27 cellular contexts compared by ENCODE assay signal in the genomic region with DNA sequence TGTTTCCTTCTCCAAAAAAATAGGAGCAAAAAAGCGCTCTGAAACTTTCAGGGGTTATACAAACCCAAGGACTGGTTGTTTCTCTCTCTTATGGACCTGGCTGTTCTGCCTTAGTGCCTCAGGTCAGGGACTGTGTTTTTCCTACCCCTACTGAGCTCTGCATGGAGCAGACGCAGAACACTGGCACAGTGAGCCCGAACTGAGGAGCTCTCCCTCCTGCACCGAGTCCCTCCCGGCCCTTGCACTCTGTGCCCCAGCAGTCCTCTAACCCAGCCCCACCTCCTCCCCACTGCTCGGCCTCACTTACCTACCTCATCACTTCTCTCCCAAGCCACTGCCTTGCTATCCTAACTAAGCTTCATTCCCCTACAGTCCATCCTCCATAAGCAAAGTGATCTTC. TPM values are rescaled to one million over a fixed set of nuclear protein-coding genes. Genes with fewer than 3 reads are reported as not detected.
"Had no signal": no experiment of that assay in that cellular context is flagged by ENCODE, and none has a peak within 500 bp of the region (broad histone marks: within the 10 kb centered on the region; RNA-seq: fewer than 3 reads in every experiment).

No MANE protein-coding gene starts in this region.

- H2AFZ ChIP-seq: neural progenitor cell had no signal

- H3K27ac Mint-ChIP-seq: activated CD4-positive, alpha-beta memory T cell treated with anti-CD3 and anti-CD28 coated beads, Interleukin-2, amount 10 ng/mL, durations not matched to agents 7 days and 5 days; activated CD4-positive, alpha-beta T cell treated with anti-CD3 and anti-CD28 coated beads, Interleukin-2, amount 10 ng/mL, durations not matched to agents 24 days and 14 days; activated T-helper 1 cell treated with anti-CD3 and anti-CD28 coated beads, Interleukin-12 subunit alpha, Interleukin-12 subunit beta, Interleukin-2, Interleukin-4 antibody, amounts not matched to agents 30 ng/mL and 10 ng/mL and 1 ng/mL, durations not matched to agents 14 hours and 24 hours and 36 hours; memory B cell; neural progenitor cell; progenitor cell of endocrine pancreas had no signal

- ATAC-seq: activated CD4-positive, CD25-positive, alpha-beta regulatory T cell treated with anti-CD3 and anti-CD28 coated beads, Interleukin-2, amount 50 U/mL, for 24 hours; gastroesophageal sphincter; heart left ventricle; mucosa of descending colon; naive thymus-derived CD8-positive, alpha-beta T cell; stimulated activated naive CD8-positive, alpha-beta T cell treated with anti-CD3 and anti-CD28 coated beads, Interleukin-15, Interleukin-2, amounts not matched to agents 100 U/mL and 50 U/mL, for 24 hours; upper lobe of right lung had no signal

- H3K4me2 ChIP-seq: neural progenitor cell had no signal

- H3K36me3 Mint-ChIP-seq: activated naive CD4-positive, alpha-beta T cell treated with anti-CD3 and anti-CD28 coated beads, Interleukin-2, amount 50 U/mL, for 24 hours; memory B cell; naive thymus-derived CD8-positive, alpha-beta T cell; neural progenitor cell had no signal

- H3K4me1 Mint-ChIP-seq: memory B cell had no signal

- H3K4me3 Mint-ChIP-seq: activated CD4-positive, alpha-beta memory T cell treated with anti-CD3 and anti-CD28 coated beads, Interleukin-2, amount 10 ng/mL, durations not matched to agents 7 days and 5 days; activated CD4-positive, alpha-beta T cell treated with anti-CD3 and anti-CD28 coated beads, Interleukin-2, amount 10 ng/mL, durations not matched to agents 24 days and 14 days; activated naive CD4-positive, alpha-beta T cell treated with anti-CD3 and anti-CD28 coated beads, Interleukin-2, amount 50 U/mL, for 24 hours; activated T-helper 1 cell treated with anti-CD3 and anti-CD28 coated beads, Interleukin-12 subunit alpha, Interleukin-12 subunit beta, Interleukin-2, Interleukin-4 antibody, amounts not matched to agents 30 ng/mL and 10 ng/mL and 1 ng/mL, durations not matched to agents 14 hours and 24 hours and 36 hours; central memory CD8-positive, alpha-beta T cell; memory B cell; neural progenitor cell had no signal

- H3K9me3 ChIP-seq: breast epithelium, esophagus squamous epithelium, gastroesophageal sphincter, heart left ventricle, mucosa of descending colon, upper lobe of right lung had no signal

- H3K9ac ChIP-seq: neural progenitor cell had no signal

- H3K36me3 ChIP-seq: breast epithelium, esophagus squamous epithelium, gastroesophageal sphincter, heart left ventricle, neural progenitor cell, upper lobe of right lung had no signal

- H3K9me3 Mint-ChIP-seq: activated CD4-positive, alpha-beta memory T cell treated with anti-CD3 and anti-CD28 coated beads, Interleukin-2, amount 10 ng/mL, durations not matched to agents 7 days and 5 days; activated CD4-positive, alpha-beta T cell treated with anti-CD3 and anti-CD28 coated beads, Interleukin-2, amount 10 ng/mL, durations not matched to agents 24 days and 14 days; activated naive CD4-positive, alpha-beta T cell treated with anti-CD3 and anti-CD28 coated beads, Interleukin-2, amount 50 U/mL, for 24 hours; activated T-helper 1 cell treated with anti-CD3 and anti-CD28 coated beads, Interleukin-12 subunit alpha, Interleukin-12 subunit beta, Interleukin-2, Interleukin-4 antibody, amounts not matched to agents 30 ng/mL and 10 ng/mL and 1 ng/mL, durations not matched to agents 14 hours and 24 hours and 36 hours; central memory CD8-positive, alpha-beta T cell; memory B cell; naive thymus-derived CD8-positive, alpha-beta T cell; neural progenitor cell had no signal

- H3K4me1 ChIP-seq: breast epithelium, gastroesophageal sphincter, heart left ventricle, neural progenitor cell, upper lobe of right lung had no signal

- DNase-seq: activated CD4-positive, alpha-beta memory T cell treated with anti-CD3 and anti-CD28 coated beads, Interleukin-2, amount 10 ng/mL, durations not matched to agents 7 days and 5 days; activated CD4-positive, alpha-beta T cell treated with anti-CD3 and anti-CD28 coated beads, Interleukin-2, amount 10 ng/mL, durations not matched to agents 24 days and 14 days; activated gamma-delta T cell; anterior cingulate cortex; esophagus squamous epithelium; heart left ventricle; islet precursor cell; left cardiac atrium; mucosa of descending colon; naive thymus-derived CD8-positive, alpha-beta T cell; retina; stimulated activated CD4-positive, alpha-beta T cell treated with anti-CD3 and anti-CD28 coated beads, Interleukin-4, amount 100 ng/mL, for 4 hours; stimulated activated naive CD8-positive, alpha-beta T cell treated with anti-CD3 and anti-CD28 coated beads, Interleukin-15, Interleukin-2, amounts not matched to agents 100 U/mL and 50 U/mL, for 24 hours; upper lobe of right lung had no signal

- H3K4me3 ChIP-seq: breast epithelium, coronary artery, esophagus squamous epithelium, gastroesophageal sphincter, heart left ventricle, mucosa of descending colon, neural progenitor cell, upper lobe of right lung had no signal

- H3K27ac ChIP-seq: breast epithelium, coronary artery, esophagus squamous epithelium, gastroesophageal sphincter, heart left ventricle, neural progenitor cell, upper lobe of right lung had no signal

RNA-seq across cellular contexts. Expression of a gene that starts 13.8 kb away (rescaled TPM):
- total RNA-seq: activated CD4-positive, alpha-beta T cell treated with anti-CD3 and anti-CD28 coated beads, Interleukin-2, amount 10 ng/mL, durations not matched to agents 24 days and 14 days; activated T-helper 1 cell treated with anti-CD3 and anti-CD28 coated beads, Interleukin-12 subunit alpha, Interleukin-12 subunit beta, Interleukin-2, Interleukin-4 antibody, amounts not matched to agents 30 ng/mL and 10 ng/mL and 1 ng/mL, durations not matched to agents 14 hours and 24 hours and 36 hours; breast epithelium; gastroesophageal sphincter; heart left ventricle; mucosa of descending colon; naive thymus-derived CD8-positive, alpha-beta T cell; osteoblast; progenitor cell of endocrine pancreas; subcutaneous adipose tissue; T-helper 2 cell treated with Interferon-gamma antibody and Interleukin-4, amounts not matched to agents 100 ng/mL and 5 ng/mL, for 36 hours; upper lobe of right lung had no signal
- polyA plus RNA-seq: heart left ventricle; naive thymus-derived CD8-positive, alpha-beta T cell had no signal
